Comparison of ENCODE assay signal across 30 cellular contexts in the genomic region with DNA sequence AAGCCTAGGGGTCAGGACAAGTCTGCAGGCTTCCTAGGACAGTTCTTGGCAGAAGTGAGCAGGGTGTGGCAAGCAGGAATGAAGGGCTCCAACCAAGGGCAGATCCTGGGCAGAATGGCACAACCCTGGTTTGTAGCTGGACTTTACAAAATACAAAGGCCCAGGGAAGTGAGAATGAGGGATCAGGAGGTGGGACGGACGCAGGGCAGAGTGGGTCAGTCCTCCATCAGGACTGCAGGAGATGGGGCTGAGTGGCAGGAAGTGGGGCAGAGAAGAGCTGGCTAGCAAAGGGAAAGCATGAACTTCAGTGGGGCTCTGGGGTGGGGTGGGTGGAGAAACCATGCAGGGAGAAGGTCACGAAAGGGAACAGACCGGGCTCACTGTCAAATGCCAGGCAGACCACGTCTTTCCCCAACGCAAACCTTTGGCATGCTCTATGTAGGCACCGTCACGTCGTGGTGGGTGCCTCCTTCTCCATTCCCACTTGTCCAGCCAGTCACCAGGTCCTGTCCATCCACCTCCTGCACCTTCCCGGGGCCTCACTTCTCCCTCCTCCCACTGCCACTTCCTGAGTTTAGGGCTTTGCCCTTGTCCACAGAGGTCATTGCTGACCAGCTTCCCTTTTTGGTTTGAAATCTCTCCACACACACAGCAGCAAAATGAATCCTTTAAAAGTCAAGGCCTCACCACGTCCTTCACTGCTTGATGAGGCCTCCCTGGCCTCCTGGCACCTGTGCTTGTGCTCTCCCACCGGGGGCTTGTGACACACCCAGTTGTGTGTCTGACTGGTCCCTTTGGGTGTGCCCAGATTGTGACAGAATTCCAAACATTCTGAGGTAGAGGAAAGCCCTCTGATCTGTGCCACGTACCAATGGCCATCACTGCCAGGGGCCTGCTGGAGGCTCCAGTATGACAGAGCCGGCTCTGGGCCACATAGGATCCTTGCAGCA. TPM values are rescaled to one million over a fixed set of nuclear protein-coding genes. Genes with fewer than 3 reads are reported as not detected.
DNase-seq lines count a peak whose midpoint lies in the region; ATAC-seq, FAIRE-seq and TF ChIP-seq lines count a peak whose summit lies in the region.
"Had no signal": no experiment of that assay in that cellular context is flagged by ENCODE, and none has a peak within 500 bp of the region (broad histone marks: within the 10 kb centered on the region; RNA-seq: fewer than 3 reads in every experiment).

No MANE protein-coding gene starts in this region.

- H4K20me1 ChIP-seq in HepG2 (ENCODE audit: insufficient read depth, low read length): no peaks in the 10 kb centered on the region
- H4K20me1 ChIP-seq: BLaER1 had no signal

- DNase-seq in right lobe of liver (peak in 1 of 3 donors; percentile 42), HepG2 (ENCODE audit: low spot score) (no peak), nephron progenitor cell (no peak), upper lobe of right lung (peak; percentile 25), UCSD-AML1 (lab: John Stamatoyannopoulos, UW; ENCODE audit: unreplicated experiment) (no peak), GM10248 (ENCODE audit: extremely low spot score) (no peak)
- DNase-seq: activated CD4-positive, alpha-beta T cell treated with anti-CD3 and anti-CD28 coated beads, Interleukin-2, amount 10 ng/mL, durations not matched to agents 24 days and 14 days; activated CD8-positive, alpha-beta memory T cell treated with anti-CD3 and anti-CD28 coated beads, Interleukin-2, amount 10 ng/mL, durations not matched to agents 7 days and 5 days; activated naive CD4-positive, alpha-beta T cell treated with anti-CD3 and anti-CD28 coated beads, Interleukin-2, amount 50 U/mL, for 16 hours; anterior cingulate cortex; Calu3; DND-41; foreskin keratinocyte; NCI-H1436; NCI-H2081 treated with DMSO at 0.1 percent for 48 hours; NCI-H345; SJCRH30; upper lobe of left lung; WERI-Rb-1 had no signal

- H3K9me3 ChIP-seq in right lobe of liver (no peaks in the 10 kb centered on the region), HepG2 (ENCODE audit: low read length) (no peaks in the 10 kb centered on the region), upper lobe of right lung (no peaks in the 10 kb centered on the region)
- H3K9me3 ChIP-seq: esophagus muscularis mucosa, neutrophil, prostate gland, SJCRH30, upper lobe of left lung had no signal

- TF ChIP-seq POLR2A in right lobe of liver (IDR thresholded peaks at IDR 0.05): no peak
- no peak for TF ChIP-seq POLR2A in HepG2 (IDR thresholded peaks at IDR 0.05; ENCODE audit: insufficient read depth in 1 of 2, low read depth in 2 of 2, low read length in 2 of 2)

- no peak overlapping the region for H3K4me3 ChIP-seq in right lobe of liver
- H3K4me3 ChIP-seq in HepG2 (replicated peaks in 1 of 3; ENCODE audit: insufficient read depth in 1 of 3, low read depth in 2 of 3, low read length in 3 of 3): no peak overlapping the region
- no peak overlapping the region for H3K4me3 ChIP-seq in upper lobe of right lung
- H3K4me3 ChIP-seq: BLaER1, coronary artery, esophagus muscularis mucosa, GM12878, prostate gland, SJCRH30, upper lobe of left lung had no signal

- H3K9ac ChIP-seq in HepG2 (ENCODE audit: insufficient read depth, low read depth, low read length): no peak overlapping the region
- H3K9ac ChIP-seq: BLaER1 had no signal

- H3K36me3 ChIP-seq in right lobe of liver: peaks cover 0 to 31% (median 11%) of the 10 kb centered on the region in 4 donors
- H3K36me3 ChIP-seq in HepG2 (replicated peaks in 1 of 2; ENCODE audit: control insufficient read depth in 1 of 2, insufficient read depth in 2 of 2, low read length in 2 of 2): peaks cover 29 to 63% of the 10 kb centered on the region in 2 experiments
- H3K36me3 ChIP-seq in upper lobe of right lung: peaks cover 55% of the 10 kb centered on the region
- H3K36me3 ChIP-seq: prostate gland had no signal

- no peak for TF ChIP-seq RAD21 in HepG2 (CRISPR knock-in tag; IDR thresholded peaks at IDR 0.05)

- H3K4me1 ChIP-seq in right lobe of liver: no peaks in the 10 kb centered on the region
- H3K4me1 ChIP-seq in HepG2 (ENCODE audit: insufficient read depth, low read length): peaks cover 12% of the 10 kb centered on the region
- no peaks in the 10 kb centered on the region for H3K4me1 ChIP-seq in upper lobe of right lung
- H3K4me1 ChIP-seq: BLaER1, esophagus muscularis mucosa, prostate gland, SJCRH30, upper lobe of left lung had no signal

- TF ChIP-seq CTCF in right lobe of liver (IDR thresholded peaks at IDR 0.05): no peak
- no peak for TF ChIP-seq CTCF in HepG2 (CRISPR knock-in tag; IDR thresholded peaks at IDR 0.05)
- no peak for TF ChIP-seq CTCF in nephron progenitor cell (IDR thresholded peaks at IDR 0.05)
- TF ChIP-seq CTCF in upper lobe of right lung (IDR thresholded peaks at IDR 0.05): no peak
- no peak for TF ChIP-seq CTCF in GM10248 (IDR thresholded peaks at IDR 0.05; ENCODE audit: control extremely low read depth, extremely low read depth, low read depth, missing control alignments)

- H3K4me1 Mint-ChIP-seq in activated T-helper 17 cell treated with anti-CD3 and anti-CD28 coated beads, Interleukin-2, amount 50 U/mL, for 72 hours: no peaks in the 10 kb centered on the region
- no peaks in the 10 kb centered on the region for H3K4me1 Mint-ChIP-seq in nephron progenitor cell
- H3K4me1 Mint-ChIP-seq: activated CD4-positive, alpha-beta T cell treated with anti-CD3 and anti-CD28 coated beads, Interleukin-2, amount 10 ng/mL, durations not matched to agents 24 days and 14 days; activated CD8-positive, alpha-beta memory T cell treated with anti-CD3 and anti-CD28 coated beads, Interleukin-2, amount 10 ng/mL, durations not matched to agents 7 days and 5 days; memory B cell had no signal

- FAIRE-seq in HepG2 (lab: Jason Lieb, UNC): no peak
- FAIRE-seq: GM12878, RCC 7860 had no signal

- no peak overlapping the region for H2AFZ ChIP-seq in HepG2 (ENCODE audit: low read length)

- POLR2A ChIA-PET in HepG2 (lab: Yijun Ruan, JAX): no interaction called here
- POLR2A ChIA-PET in GM10248 (lab: Yijun Ruan, JAX): no interaction called here

- no TSS peak for BruUV-seq in HepG2 (replicated peaks; lab: Mats Ljungman, UMichigan)

- in situ Hi-C loops in HepG2 (cut with HindIII; ENCODE audit: extremely low pct_ligation_motif_present, low pct_unique_long_range_greater_than_20kb): loop anchor here (5.0 to 25.0 kb wide), 3 partner anchors 176 to 604 kb away; a partner anchor contains a TSS

- H3K4me2 ChIP-seq in HepG2 (ENCODE audit: low read depth, low read length): no peak overlapping the region
- H3K4me2 ChIP-seq: BLaER1 had no signal

- H3K27ac Mint-ChIP-seq in activated T-helper 17 cell treated with anti-CD3 and anti-CD28 coated beads, Interleukin-2, amount 50 U/mL, for 72 hours: peak overlapping the region; percentile 23
- H3K27ac Mint-ChIP-seq in nephron progenitor cell: peak overlapping the region; percentile 76
- H3K27ac Mint-ChIP-seq: activated CD4-positive, alpha-beta T cell treated with anti-CD3 and anti-CD28 coated beads, Interleukin-2, amount 10 ng/mL, durations not matched to agents 24 days and 14 days; activated CD8-positive, alpha-beta memory T cell treated with anti-CD3 and anti-CD28 coated beads, Interleukin-2, amount 10 ng/mL, durations not matched to agents 7 days and 5 days; memory B cell had no signal

- H3K36me3 Mint-ChIP-seq in activated T-helper 17 cell treated with anti-CD3 and anti-CD28 coated beads, Interleukin-2, amount 50 U/mL, for 72 hours (ENCODE audit: low read depth): peaks cover 67% of the 10 kb centered on the region
- H3K36me3 Mint-ChIP-seq in nephron progenitor cell (ENCODE audit: low read depth): peaks cover 59% of the 10 kb centered on the region

- H3K9me3 Mint-ChIP-seq in activated T-helper 17 cell treated with anti-CD3 and anti-CD28 coated beads, Interleukin-2, amount 50 U/mL, for 72 hours: no peaks in the 10 kb centered on the region
- H3K9me3 Mint-ChIP-seq in nephron progenitor cell: peaks cover 24% of the 10 kb centered on the region
- H3K9me3 Mint-ChIP-seq: memory B cell had no signal

- H3K27me3 ChIP-seq in right lobe of liver: no peaks in the 10 kb centered on the region
- no peaks in the 10 kb centered on the region for H3K27me3 ChIP-seq in HepG2 (ENCODE audit: control insufficient read depth in 1 of 2, insufficient read depth in 2 of 2, low read length in 2 of 2)
- H3K27me3 ChIP-seq in upper lobe of right lung: no peaks in the 10 kb centered on the region
- H3K27me3 ChIP-seq: BLaER1, esophagus muscularis mucosa, foreskin keratinocyte, neutrophil, SJCRH30, upper lobe of left lung had no signal

- no peak overlapping the region for H3K4me3 Mint-ChIP-seq in activated T-helper 17 cell treated with anti-CD3 and anti-CD28 coated beads, Interleukin-2, amount 50 U/mL, for 72 hours
- H3K4me3 Mint-ChIP-seq in nephron progenitor cell: no peak overlapping the region
- H3K4me3 Mint-ChIP-seq: activated CD4-positive, alpha-beta T cell treated with anti-CD3 and anti-CD28 coated beads, Interleukin-2, amount 10 ng/mL, durations not matched to agents 24 days and 14 days; activated CD8-positive, alpha-beta memory T cell treated with anti-CD3 and anti-CD28 coated beads, Interleukin-2, amount 10 ng/mL, durations not matched to agents 7 days and 5 days; memory B cell had no signal

- TF ChIP-seq EP300 in HepG2 (IDR thresholded peaks at IDR 0.05; ENCODE audit: low read depth in 2 of 2, low read length in 2 of 2) (no peak), HepG2 (CRISPR knock-in tag; IDR thresholded peaks at IDR 0.05; ENCODE audit: borderline replicate concordance) (no peak)

- WGBS in right lobe of liver (ENCODE audit: insufficient coverage, low coverage, low lambda C conversion rate, missing lambda C conversion rate): 81% methylated on average over 7 of the region's 14 CpGs
- 97% methylated on average over 14 of the region's 14 CpGs for WGBS in HepG2 (ENCODE audit: low lambda C conversion rate)

- H3K27ac ChIP-seq in right lobe of liver: no peak overlapping the region
- H3K27ac ChIP-seq in HepG2 (ENCODE audit: extremely low read length, insufficient read depth, low read length): no peak overlapping the region
- H3K27ac ChIP-seq in upper lobe of right lung: no peak overlapping the region
- H3K27ac ChIP-seq: BLaER1, coronary artery, esophagus muscularis mucosa, foreskin keratinocyte, neutrophil, prostate gland, SJCRH30, upper lobe of left lung, WERI-Rb-1 had no signal

- peak; percentile 19 to 61 (median 35) for ATAC-seq in right lobe of liver
- ATAC-seq in HepG2: no peak
- no peak for ATAC-seq in activated T-helper 17 cell treated with anti-CD3 and anti-CD28 coated beads, Interleukin-2, amount 50 U/mL, for 72 hours (replicated peaks)
- ATAC-seq in upper lobe of right lung: peak; percentile 64
- ATAC-seq in HG02623 (IDR thresholded peaks at IDR 0.05; ENCODE audit: unreplicated experiment): no peak
- ATAC-seq: activated CD8-positive, alpha-beta memory T cell treated with anti-CD3 and anti-CD28 coated beads, Interleukin-2, amount 10 ng/mL, durations not matched to agents 7 days and 5 days; foreskin keratinocyte; GM12878 had no signal

- intact Hi-C loops in right lobe of liver (cut with DNase I) (loop anchor here in 1 of 2 donors (10.0 kb wide), 1 partner anchor 164 kb away; no protein-coding TSS in a partner anchor), HepG2 (cut with micrococcal nuclease; ENCODE audit: unreplicated experiment) (loop anchor here (5.0 to 10.0 kb wide), 2 partner anchors 236 to 414 kb away; a partner anchor contains a TSS), upper lobe of right lung (cut with DNase I) (loop anchor here (10.0 kb wide), 1 partner anchor 154 kb away; no protein-coding TSS in a partner anchor)

- H3K27me3 Mint-ChIP-seq in activated T-helper 17 cell treated with anti-CD3 and anti-CD28 coated beads, Interleukin-2, amount 50 U/mL, for 72 hours: no peaks in the 10 kb centered on the region
- H3K27me3 Mint-ChIP-seq in nephron progenitor cell (ENCODE audit: low read depth, poor library complexity): no peaks in the 10 kb centered on the region
- H3K27me3 Mint-ChIP-seq: activated CD4-positive, alpha-beta T cell treated with anti-CD3 and anti-CD28 coated beads, Interleukin-2, amount 10 ng/mL, durations not matched to agents 24 days and 14 days; activated CD8-positive, alpha-beta memory T cell treated with anti-CD3 and anti-CD28 coated beads, Interleukin-2, amount 10 ng/mL, durations not matched to agents 7 days and 5 days had no signal

- no peaks in the 10 kb centered on the region for H3K79me2 ChIP-seq in HepG2 (ENCODE audit: insufficient read depth, low read length)

- CTCF ChIA-PET in HepG2 (lab: Yijun Ruan, JAX; ENCODE audit: low intra/inter-chr PET ratio, low total read pairs): no interaction called here
- CTCF ChIA-PET in GM10248 (lab: Yijun Ruan, JAX): interaction anchor here (0.8 to 4.7 kb wide), 9 partner anchors 10 to 404 kb away, joined by 3 to 35 read pairs (median 3); a partner anchor contains a TSS

RNA-seq across cellular contexts. Expression of a gene that starts 8.7 kb away (rescaled TPM):
- 1 to 10 TPM in 1 of 6 experiments, not detected in 5; 1.0 TPM for total RNA-seq in right lobe of liver
- 4.3 and 7.6 TPM in 2 replicates for total RNA-seq in HepG2 (2016; rRNA removed; fragmentation: Illumina TruSeq; extraction: Trizol)
- 1.0 and 1.9 TPM in 2 replicates for total RNA-seq in HepG2 (2016; cell fraction: cytosol; rRNA removed; fragmentation: Illumina TruSeq; extraction: Trizol; ENCODE audit: low read depth)
- 3.7 and 6.4 TPM in 2 replicates for total RNA-seq in HepG2 (2016; cell fraction: insoluble cytoplasmic fraction; rRNA removed; fragmentation: Illumina TruSeq; extraction: Trizol)
- total RNA-seq in HepG2 (2016; cell fraction: membrane; rRNA removed; fragmentation: Illumina TruSeq; extraction: Trizol): 4.7 and 5.3 TPM in 2 replicates
- total RNA-seq in HepG2 (2016; cell fraction: nucleus; rRNA removed; fragmentation: Illumina TruSeq; extraction: Trizol): 5.6 and 6.8 TPM in 2 replicates
- 5.0 and 5.3 TPM in 2 replicates for polyA plus RNA-seq in HepG2 (2011; rRNA removed)
- polyA plus RNA-seq in HepG2 (2011; cell fraction: cytosol; rRNA removed): 3.6 and 5.9 TPM in 2 replicates
- polyA plus RNA-seq in HepG2 (2011; cell fraction: nucleus; rRNA removed): 4.7 and 5.6 TPM in 2 replicates
- 2.5 and 3.7 TPM in 2 replicates for polyA plus RNA-seq in HepG2 (2012)
- 2.8 and 3.0 TPM in 2 replicates for polyA plus RNA-seq in HepG2 (2016; cell fraction: cytosol; fragmentation: Illumina TruSeq; extraction: Trizol; ENCODE audit: low read depth)
- 3.9 and 4.5 TPM in 2 replicates for polyA plus RNA-seq in HepG2 (2016; cell fraction: insoluble cytoplasmic fraction; fragmentation: Illumina TruSeq; extraction: Trizol; ENCODE audit: low read depth)
- 5.5 TPM in 2 replicates for polyA plus RNA-seq in HepG2 (2016; cell fraction: membrane; fragmentation: Illumina TruSeq; extraction: Trizol; ENCODE audit: low read depth)
- 8.6 and 9.4 TPM in 2 replicates for polyA plus RNA-seq in HepG2 (2016; cell fraction: nucleus; fragmentation: Illumina TruSeq; extraction: Trizol; ENCODE audit: insufficient read depth, low read depth)
- polyA minus RNA-seq in HepG2 (2011; rRNA and poly(A)+ RNA removed; ENCODE audit: low replicate concordance): 10.8 TPM in 1 of 2 replicates, not detected in the other
- 2.8 and 2.9 TPM in 2 replicates for polyA minus RNA-seq in HepG2 (2011; cell fraction: cytosol; rRNA and poly(A)+ RNA removed)
- polyA minus RNA-seq in HepG2 (2011; cell fraction: nucleus; rRNA and poly(A)+ RNA removed): 1.2 and 2.1 TPM in 2 replicates
- total RNA-seq in activated T-helper 17 cell treated with anti-CD3 and anti-CD28 coated beads, Interleukin-2, amount 50 U/mL, for 72 hours: not detected
- total RNA-seq in upper lobe of right lung: not detected
- total RNA-seq: activated CD4-positive, alpha-beta T cell treated with anti-CD3 and anti-CD28 coated beads, Interleukin-2, amount 10 ng/mL, durations not matched to agents 24 days and 14 days; activated CD8-positive, alpha-beta memory T cell treated with anti-CD3 and anti-CD28 coated beads, Interleukin-2, amount 10 ng/mL, durations not matched to agents 7 days and 5 days; Calu3; foreskin keratinocyte; GM12878; T-helper 2 cell treated with Interferon-gamma antibody and Interleukin-4, amounts not matched to agents 100 ng/mL and 5 ng/mL, for 36 hours; upper lobe of left lung had no signal
- polyA plus RNA-seq: foreskin keratinocyte, GM12878 had no signal

RNA-seq across cellular contexts. Expression of a gene that starts 18.1 kb away (rescaled TPM):
- total RNA-seq in right lobe of liver (10 to 100 TPM; 19.7 to 25.3 (median 21.6) TPM), HepG2 (2016; rRNA removed; fragmentation: Illumina TruSeq; extraction: Trizol) (18.7 and 64.6 TPM in 2 replicates), upper lobe of right lung (22.3 TPM)
- total RNA-seq in HepG2 (2016; cell fraction: cytosol; rRNA removed; fragmentation: Illumina TruSeq; extraction: Trizol; ENCODE audit: low read depth): 7.7 and 10.2 TPM in 2 replicates
- total RNA-seq in HepG2 (2016; cell fraction: insoluble cytoplasmic fraction; rRNA removed; fragmentation: Illumina TruSeq; extraction: Trizol): 17.1 and 62.4 TPM in 2 replicates
- total RNA-seq in HepG2 (2016; cell fraction: membrane; rRNA removed; fragmentation: Illumina TruSeq; extraction: Trizol): 13.7 and 16.5 TPM in 2 replicates
- total RNA-seq in HepG2 (2016; cell fraction: nucleus; rRNA removed; fragmentation: Illumina TruSeq; extraction: Trizol): 78.4 and 82.0 TPM in 2 replicates
- 113 and 120 TPM in 2 replicates for polyA plus RNA-seq in HepG2 (2011; rRNA removed)
- 56.7 and 104 TPM in 2 replicates for polyA plus RNA-seq in HepG2 (2011; cell fraction: cytosol; rRNA removed)
- 450 and 596 TPM in 2 replicates for polyA plus RNA-seq in HepG2 (2011; cell fraction: nucleus; rRNA removed)
- polyA plus RNA-seq in HepG2 (2012): 41.5 and 50.0 TPM in 2 replicates
- polyA plus RNA-seq in HepG2 (2016; cell fraction: cytosol; fragmentation: Illumina TruSeq; extraction: Trizol; ENCODE audit: low read depth): 9.2 and 9.6 TPM in 2 replicates
- 19.1 and 25.3 TPM in 2 replicates for polyA plus RNA-seq in HepG2 (2016; cell fraction: insoluble cytoplasmic fraction; fragmentation: Illumina TruSeq; extraction: Trizol; ENCODE audit: low read depth)
- polyA plus RNA-seq in HepG2 (2016; cell fraction: membrane; fragmentation: Illumina TruSeq; extraction: Trizol; ENCODE audit: low read depth): 9.6 and 14.2 TPM in 2 replicates
- polyA plus RNA-seq in HepG2 (2016; cell fraction: nucleus; fragmentation: Illumina TruSeq; extraction: Trizol; ENCODE audit: insufficient read depth, low read depth): 186 and 190 TPM in 2 replicates
- 93.6 and 129 TPM in 2 replicates for polyA minus RNA-seq in HepG2 (2011; rRNA and poly(A)+ RNA removed; ENCODE audit: low replicate concordance)
- polyA minus RNA-seq in HepG2 (2011; cell fraction: cytosol; rRNA and poly(A)+ RNA removed): 49.2 and 50.5 TPM in 2 replicates
- 100 and 101 TPM in 2 replicates for polyA minus RNA-seq in HepG2 (2011; cell fraction: nucleus; rRNA and poly(A)+ RNA removed)
- total RNA-seq in activated T-helper 17 cell treated with anti-CD3 and anti-CD28 coated beads, Interleukin-2, amount 50 U/mL, for 72 hours: 10 to 100 TPM; 24.5 to 33.4 TPM

RNA-seq across cellular contexts. Expression of a gene that starts 18.3 kb away (rescaled TPM):
- total RNA-seq in right lobe of liver: 1 to 10 TPM; 4.7 to 6.4 (median 5.3) TPM
- 4.8 and 5.3 TPM in 2 replicates for total RNA-seq in HepG2 (2016; rRNA removed; fragmentation: Illumina TruSeq; extraction: Trizol)
- 10.8 and 12.2 TPM in 2 replicates for total RNA-seq in HepG2 (2016; cell fraction: cytosol; rRNA removed; fragmentation: Illumina TruSeq; extraction: Trizol; ENCODE audit: low read depth)
- 2.9 and 3.7 TPM in 2 replicates for total RNA-seq in HepG2 (2016; cell fraction: insoluble cytoplasmic fraction; rRNA removed; fragmentation: Illumina TruSeq; extraction: Trizol)
- total RNA-seq in HepG2 (2016; cell fraction: membrane; rRNA removed; fragmentation: Illumina TruSeq; extraction: Trizol): 3.9 and 5.2 TPM in 2 replicates
- 2.9 and 5.1 TPM in 2 replicates for total RNA-seq in HepG2 (2016; cell fraction: nucleus; rRNA removed; fragmentation: Illumina TruSeq; extraction: Trizol)
- polyA plus RNA-seq in HepG2 (2011; rRNA removed): 4.3 and 5.5 TPM in 2 replicates
- polyA plus RNA-seq in HepG2 (2011; cell fraction: cytosol; rRNA removed): 3.5 and 5.8 TPM in 2 replicates
- polyA plus RNA-seq in HepG2 (2011; cell fraction: nucleus; rRNA removed): 1.6 and 3.2 TPM in 2 replicates
- 2.2 and 6.4 TPM in 2 replicates for polyA plus RNA-seq in HepG2 (2012)
- 5.6 and 5.8 TPM in 2 replicates for polyA plus RNA-seq in HepG2 (2016; cell fraction: cytosol; fragmentation: Illumina TruSeq; extraction: Trizol; ENCODE audit: low read depth)
- polyA plus RNA-seq in HepG2 (2016; cell fraction: insoluble cytoplasmic fraction; fragmentation: Illumina TruSeq; extraction: Trizol; ENCODE audit: low read depth): 6.1 and 6.6 TPM in 2 replicates
- 5.2 and 6.0 TPM in 2 replicates for polyA plus RNA-seq in HepG2 (2016; cell fraction: membrane; fragmentation: Illumina TruSeq; extraction: Trizol; ENCODE audit: low read depth)
- 5.7 and 7.0 TPM in 2 replicates for polyA plus RNA-seq in HepG2 (2016; cell fraction: nucleus; fragmentation: Illumina TruSeq; extraction: Trizol; ENCODE audit: insufficient read depth, low read depth)
- polyA minus RNA-seq in HepG2 (2011; rRNA and poly(A)+ RNA removed; ENCODE audit: low replicate concordance): 1.6 and 1.8 TPM in 2 replicates
- polyA minus RNA-seq in HepG2 (2011; cell fraction: cytosol; rRNA and poly(A)+ RNA removed): 1.3 and 2.1 TPM in 2 replicates
- polyA minus RNA-seq in HepG2 (2011; cell fraction: nucleus; rRNA and poly(A)+ RNA removed): 8.0 and 9.6 TPM in 2 replicates
- total RNA-seq in activated T-helper 17 cell treated with anti-CD3 and anti-CD28 coated beads, Interleukin-2, amount 50 U/mL, for 72 hours: 10 to 100 TPM in 1 of 2 donors, 1 to 10 TPM in 1; 6.5 to 10.7 TPM
- 6.1 TPM for total RNA-seq in upper lobe of right lung

RNA-seq across cellular contexts. Expression of a gene that starts 36.1 kb away (rescaled TPM):
- total RNA-seq in right lobe of liver (under 1 TPM in 1 of 6 experiments, not detected in 5; 0.07 TPM), HepG2 (2016; rRNA removed; fragmentation: Illumina TruSeq; extraction: Trizol) (0.15 and 0.24 TPM in 2 replicates), upper lobe of right lung (not detected)
- not detected in 2 replicates for total RNA-seq in HepG2 (2016; cell fraction: cytosol; rRNA removed; fragmentation: Illumina TruSeq; extraction: Trizol; ENCODE audit: low read depth)
- total RNA-seq in HepG2 (2016; cell fraction: insoluble cytoplasmic fraction; rRNA removed; fragmentation: Illumina TruSeq; extraction: Trizol): 0.11 TPM in 1 of 2 replicates, not detected in the other
- 0.06 TPM in 1 of 2 replicates, not detected in the other for total RNA-seq in HepG2 (2016; cell fraction: membrane; rRNA removed; fragmentation: Illumina TruSeq; extraction: Trizol)
- 0.28 TPM in 1 of 2 replicates, not detected in the other for total RNA-seq in HepG2 (2016; cell fraction: nucleus; rRNA removed; fragmentation: Illumina TruSeq; extraction: Trizol)
- 0.14 and 0.21 TPM in 2 replicates for polyA plus RNA-seq in HepG2 (2011; rRNA removed)
- polyA plus RNA-seq in HepG2 (2011; cell fraction: cytosol; rRNA removed): 0.04 and 0.05 TPM in 2 replicates
- polyA plus RNA-seq in HepG2 (2011; cell fraction: nucleus; rRNA removed): 0.24 and 0.28 TPM in 2 replicates
- polyA plus RNA-seq in HepG2 (2012): 0.32 and 0.42 TPM in 2 replicates
- polyA plus RNA-seq in HepG2 (2016; cell fraction: cytosol; fragmentation: Illumina TruSeq; extraction: Trizol; ENCODE audit: low read depth): 0.03 TPM in 1 of 2 replicates, not detected in the other
- 0.09 and 0.15 TPM in 2 replicates for polyA plus RNA-seq in HepG2 (2016; cell fraction: insoluble cytoplasmic fraction; fragmentation: Illumina TruSeq; extraction: Trizol; ENCODE audit: low read depth)
- polyA plus RNA-seq in HepG2 (2016; cell fraction: membrane; fragmentation: Illumina TruSeq; extraction: Trizol; ENCODE audit: low read depth): 0.07 TPM in 1 of 2 replicates, not detected in the other
- polyA plus RNA-seq in HepG2 (2016; cell fraction: nucleus; fragmentation: Illumina TruSeq; extraction: Trizol; ENCODE audit: insufficient read depth, low read depth): 0.53 and 0.57 TPM in 2 replicates
- 0.80 and 1.0 TPM in 2 replicates for polyA minus RNA-seq in HepG2 (2011; rRNA and poly(A)+ RNA removed; ENCODE audit: low replicate concordance)
- polyA minus RNA-seq in HepG2 (2011; cell fraction: cytosol; rRNA and poly(A)+ RNA removed): not detected in 2 replicates
- polyA minus RNA-seq in HepG2 (2011; cell fraction: nucleus; rRNA and poly(A)+ RNA removed): 0.37 and 0.39 TPM in 2 replicates
- total RNA-seq in activated T-helper 17 cell treated with anti-CD3 and anti-CD28 coated beads, Interleukin-2, amount 50 U/mL, for 72 hours: 1 to 10 TPM in 1 of 2 donors, under 1 TPM in 1; 0.15 to 2.8 TPM
- total RNA-seq: activated CD4-positive, alpha-beta T cell treated with anti-CD3 and anti-CD28 coated beads, Interleukin-2, amount 10 ng/mL, durations not matched to agents 24 days and 14 days; foreskin keratinocyte had no signal

Comparison
In these comparisons a context has a peak if more than half of its experiments do, and no peak if none do; other contexts are left out.
1. ATAC-seq: peak in right lobe of liver (4 of 4) and upper lobe of right lung (single experiment); none in HepG2 (single experiment), activated T-helper 17 cell treated with anti-CD3 and anti-CD28 coated beads, Interleukin-2, amount 50 U/mL, for 72 hours (single experiment) and HG02623 (single experiment).